In the genomic region with DNA sequence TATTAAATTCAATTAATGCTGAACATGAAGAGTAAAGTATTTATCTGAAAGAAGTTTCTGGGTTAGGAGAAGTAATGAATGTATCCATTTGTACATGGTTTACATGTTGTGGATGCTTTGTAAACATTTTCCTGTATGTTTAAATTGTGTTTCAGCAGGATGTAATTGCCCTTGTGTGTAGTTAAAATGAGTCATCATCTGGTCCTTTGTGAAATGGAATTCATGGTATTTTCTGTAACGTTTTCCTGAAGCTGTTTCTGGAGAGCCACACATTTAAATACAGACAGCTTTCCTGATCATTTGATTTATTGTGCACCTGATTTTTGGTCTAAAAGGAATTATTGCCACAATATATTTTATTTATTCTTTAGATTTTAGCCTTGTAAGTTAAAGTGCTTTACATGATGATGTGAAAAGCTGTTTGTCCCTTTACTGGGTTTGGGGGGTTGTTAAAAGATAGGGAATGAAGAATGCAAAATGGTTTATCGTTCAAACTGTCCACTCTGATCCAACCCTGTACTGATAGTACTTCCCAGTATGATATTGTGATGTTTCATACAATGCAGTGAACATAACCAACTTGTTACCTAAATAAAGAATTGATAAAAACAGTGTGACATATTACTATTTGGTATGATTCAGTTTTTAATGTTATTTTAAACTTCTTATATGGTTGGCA, we compare ENCODE assay signal across 10 cellular contexts. TPM values are rescaled to one million over a fixed set of nuclear protein-coding genes. Genes with fewer than 3 reads are reported as not detected.
A peak's percentile ranks its signal among the peaks of the same experiment; 100 is the strongest.
DNase-seq lines count a peak whose midpoint lies in the region; ATAC-seq and TF ChIP-seq lines count a peak whose summit lies in the region.
"Had no signal": no experiment of that assay in that cellular context is flagged by ENCODE, and none has a peak within 500 bp of the region (broad histone marks: within the 10 kb centered on the region; RNA-seq: fewer than 3 reads in every experiment).

No MANE protein-coding gene starts in this region.

- DNase-seq in COR-L47 (lab: John Stamatoyannopoulos, UW), result peak; percentile 9
- peak; percentile 32 for DNase-seq in HT-29 (ENCODE audit: low spot score)
- no peak for DNase-seq in WTC11 (ENCODE audit: low spot score)
- DNase-seq in iPS-NIHi11 (ENCODE audit: low spot score), result peak; percentile 53
- no peak for DNase-seq in activated CD4-positive, alpha-beta T cell treated with anti-CD3 and anti-CD28 coated beads, Interleukin-2, amount 10 ng/mL, durations not matched to agents 24 days and 14 days
- no peak for DNase-seq in left cardiac atrium
- DNase-seq in testis, result no peak
- DNase-seq: lower lobe of right lung; stimulated activated CD4-positive, alpha-beta T cell treated with anti-CD3 and anti-CD28 coated beads, Interleukin-4, amount 100 ng/mL, for 1 hour had no signal

- H3K4me1 Mint-ChIP-seq in WTC11, result peaks cover 51% of the 10 kb centered on the region
- peaks cover 16% of the 10 kb centered on the region for H3K4me1 Mint-ChIP-seq in activated CD4-positive, alpha-beta T cell treated with anti-CD3 and anti-CD28 coated beads, Interleukin-2, amount 10 ng/mL, durations not matched to agents 24 days and 14 days

- no peaks in the 10 kb centered on the region for H3K36me3 ChIP-seq in testis (ENCODE audit: low read depth, missing control alignments)

- peak overlapping the region; percentile 88; the same call in 1 of the 2 replicates for H3K27ac Mint-ChIP-seq in WTC11
- H3K27ac Mint-ChIP-seq in activated CD4-positive, alpha-beta T cell treated with anti-CD3 and anti-CD28 coated beads, Interleukin-2, amount 10 ng/mL, durations not matched to agents 24 days and 14 days, result no peak overlapping the region

- TF ChIP-seq POLR2A in testis (IDR thresholded peaks at IDR 0.05), result no peak

- intact Hi-C loops in activated CD4-positive, alpha-beta T cell treated with anti-CD3 and anti-CD28 coated beads, Interleukin-2, amount 10 ng/mL, durations not matched to agents 24 days and 14 days (cut with micrococcal nuclease), result no loop called here
- intact Hi-C loops in left cardiac atrium (cut with DNase I) (loop anchor here in 1 of 2 donors (10.0 kb wide), 1 partner anchor 149 kb away; no protein-coding TSS in a partner anchor), testis (cut with DNase I; ENCODE audit: low total_unique reads) (no loop called here)

- no peak overlapping the region for H3K4me3 Mint-ChIP-seq in WTC11
- H3K4me3 Mint-ChIP-seq in activated CD4-positive, alpha-beta T cell treated with anti-CD3 and anti-CD28 coated beads, Interleukin-2, amount 10 ng/mL, durations not matched to agents 24 days and 14 days, result no peak overlapping the region

- no peaks in the 10 kb centered on the region for H3K4me1 ChIP-seq in testis

- H3K4me3 ChIP-seq in testis, result no peak overlapping the region
- H3K4me3 ChIP-seq: lower lobe of right lung had no signal

- H3K27ac ChIP-seq in testis, result no peak overlapping the region
- H3K27ac ChIP-seq: lower lobe of right lung had no signal

- H3K36me3 Mint-ChIP-seq in WTC11, result no peaks in the 10 kb centered on the region
- H3K36me3 Mint-ChIP-seq in activated CD4-positive, alpha-beta T cell treated with anti-CD3 and anti-CD28 coated beads, Interleukin-2, amount 10 ng/mL, durations not matched to agents 24 days and 14 days (ENCODE audit: low read depth), result peaks cover 14% of the 10 kb centered on the region

- no peaks in the 10 kb centered on the region for H3K9me3 ChIP-seq in testis
- H3K9me3 ChIP-seq: lower lobe of right lung had no signal

- H3K27me3 Mint-ChIP-seq in WTC11 (ENCODE audit: low read depth), result no peaks in the 10 kb centered on the region
- no peaks in the 10 kb centered on the region for H3K27me3 Mint-ChIP-seq in activated CD4-positive, alpha-beta T cell treated with anti-CD3 and anti-CD28 coated beads, Interleukin-2, amount 10 ng/mL, durations not matched to agents 24 days and 14 days

- CTCF ChIA-PET in WTC11 (lab: Charles Lee), result interaction anchor here (0.6 to 1.9 kb wide), 12 partner anchors 12 to 961 kb away, joined by 3 to 12 read pairs (median 4); no protein-coding TSS in a partner anchor

- 34 to 47% methylated on average over 2 of the region's 2 CpGs for WGBS in testis, 2 donors

- no peaks in the 10 kb centered on the region for H3K27me3 ChIP-seq in testis

- ATAC-seq in WTC11 (peak; percentile 38; the same call in 1 of the 2 replicates), GM21717 (IDR thresholded peaks at IDR 0.05; ENCODE audit: unreplicated experiment) (no peak), left cardiac atrium (no peak)

- H3K9me3 Mint-ChIP-seq in WTC11, result no peaks in the 10 kb centered on the region
- H3K9me3 Mint-ChIP-seq in activated CD4-positive, alpha-beta T cell treated with anti-CD3 and anti-CD28 coated beads, Interleukin-2, amount 10 ng/mL, durations not matched to agents 24 days and 14 days, result no peaks in the 10 kb centered on the region

- TF ChIP-seq CTCF in WTC11 (IDR thresholded peaks at IDR 0.05) (no peak), testis (IDR thresholded peaks at IDR 0.05) (no peak)

- POLR2A ChIA-PET in WTC11 (lab: Charles Lee), result no interaction called here

TF ChIP-seq in WTC11, 78 proteins besides CTCF, POLR2A, EP300 and RAD21:
- TF ChIP-seq, protein P1, sequence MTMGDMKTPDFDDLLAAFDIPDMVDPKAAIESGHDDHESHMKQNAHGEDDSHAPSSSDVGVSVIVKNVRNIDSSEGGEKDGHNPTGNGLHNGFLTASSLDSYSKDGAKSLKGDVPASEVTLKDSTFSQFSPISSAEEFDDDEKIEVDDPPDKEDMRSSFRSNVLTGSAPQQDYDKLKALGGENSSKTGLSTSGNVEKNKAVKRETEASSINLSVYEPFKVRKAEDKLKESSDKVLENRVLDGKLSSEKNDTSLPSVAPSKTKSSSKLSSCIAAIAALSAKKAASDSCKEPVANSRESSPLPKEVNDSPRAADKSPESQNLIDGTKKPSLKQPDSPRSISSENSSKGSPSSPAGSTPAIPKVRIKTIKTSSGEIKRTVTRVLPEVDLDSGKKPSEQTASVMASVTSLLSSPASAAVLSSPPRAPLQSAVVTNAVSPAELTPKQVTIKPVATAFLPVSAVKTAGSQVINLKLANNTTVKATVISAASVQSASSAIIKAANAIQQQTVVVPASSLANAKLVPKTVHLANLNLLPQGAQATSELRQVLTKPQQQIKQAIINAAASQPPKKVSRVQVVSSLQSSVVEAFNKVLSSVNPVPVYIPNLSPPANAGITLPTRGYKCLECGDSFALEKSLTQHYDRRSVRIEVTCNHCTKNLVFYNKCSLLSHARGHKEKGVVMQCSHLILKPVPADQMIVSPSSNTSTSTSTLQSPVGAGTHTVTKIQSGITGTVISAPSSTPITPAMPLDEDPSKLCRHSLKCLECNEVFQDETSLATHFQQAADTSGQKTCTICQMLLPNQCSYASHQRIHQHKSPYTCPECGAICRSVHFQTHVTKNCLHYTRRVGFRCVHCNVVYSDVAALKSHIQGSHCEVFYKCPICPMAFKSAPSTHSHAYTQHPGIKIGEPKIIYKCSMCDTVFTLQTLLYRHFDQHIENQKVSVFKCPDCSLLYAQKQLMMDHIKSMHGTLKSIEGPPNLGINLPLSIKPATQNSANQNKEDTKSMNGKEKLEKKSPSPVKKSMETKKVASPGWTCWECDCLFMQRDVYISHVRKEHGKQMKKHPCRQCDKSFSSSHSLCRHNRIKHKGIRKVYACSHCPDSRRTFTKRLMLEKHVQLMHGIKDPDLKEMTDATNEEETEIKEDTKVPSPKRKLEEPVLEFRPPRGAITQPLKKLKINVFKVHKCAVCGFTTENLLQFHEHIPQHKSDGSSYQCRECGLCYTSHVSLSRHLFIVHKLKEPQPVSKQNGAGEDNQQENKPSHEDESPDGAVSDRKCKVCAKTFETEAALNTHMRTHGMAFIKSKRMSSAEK (CRISPR knock-in tag; IDR thresholded peaks at IDR 0.05; ENCODE audit: borderline replicate concordance), result no peak
- TF ChIP-seq, protein P2, sequence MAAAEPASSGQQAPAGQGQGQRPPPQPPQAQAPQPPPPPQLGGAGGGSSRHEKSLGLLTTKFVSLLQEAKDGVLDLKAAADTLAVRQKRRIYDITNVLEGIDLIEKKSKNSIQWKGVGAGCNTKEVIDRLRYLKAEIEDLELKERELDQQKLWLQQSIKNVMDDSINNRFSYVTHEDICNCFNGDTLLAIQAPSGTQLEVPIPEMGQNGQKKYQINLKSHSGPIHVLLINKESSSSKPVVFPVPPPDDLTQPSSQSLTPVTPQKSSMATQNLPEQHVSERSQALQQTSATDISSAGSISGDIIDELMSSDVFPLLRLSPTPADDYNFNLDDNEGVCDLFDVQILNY (CRISPR knock-in tag; IDR thresholded peaks at IDR 0.05), result no peak
- TF ChIP-seq ATF1 (CRISPR knock-in tag; IDR thresholded peaks at IDR 0.05) (no peak), NFATC4 (CRISPR knock-in tag; IDR thresholded peaks at IDR 0.05) (no peak), EMX1 (CRISPR knock-in tag; IDR thresholded peaks at IDR 0.05) (no peak)
- TF ChIP-seq, protein P3, sequence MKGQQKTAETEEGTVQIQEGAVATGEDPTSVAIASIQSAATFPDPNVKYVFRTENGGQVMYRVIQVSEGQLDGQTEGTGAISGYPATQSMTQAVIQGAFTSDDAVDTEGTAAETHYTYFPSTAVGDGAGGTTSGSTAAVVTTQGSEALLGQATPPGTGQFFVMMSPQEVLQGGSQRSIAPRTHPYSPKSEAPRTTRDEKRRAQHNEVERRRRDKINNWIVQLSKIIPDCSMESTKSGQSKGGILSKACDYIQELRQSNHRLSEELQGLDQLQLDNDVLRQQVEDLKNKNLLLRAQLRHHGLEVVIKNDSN (CRISPR knock-in tag; IDR thresholded peaks at IDR 0.05), result no peak
TF ChIP-seq in WTC11: peak in this region for 0.

RNA-seq across cellular contexts. Expression of a gene that starts 41.7 kb away (rescaled TPM):
- 0.18 and 0.81 TPM in 2 replicates for total RNA-seq in HT-29 (2014; rRNA removed; shearing (Covaris generic))
- total RNA-seq in WTC11 (2021) (0.11 to 0.15 TPM in 2 of 3 replicates, not detected in the other), left cardiac atrium (under 1 TPM in 1 of 2 donors, not detected in 1; 0.24 TPM), testis (1 to 10 TPM; 2.0 to 2.6 TPM)
- total RNA-seq in activated CD4-positive, alpha-beta T cell treated with anti-CD3 and anti-CD28 coated beads, Interleukin-2, amount 10 ng/mL, durations not matched to agents 24 days and 14 days, result not detected in 2 replicates
- 2.3 TPM for polyA plus RNA-seq in testis (ENCODE audit: insufficient read depth, low read depth, low replicate concordance)
- total RNA-seq: lower lobe of right lung had no signal

Comparison
In these comparisons a context has a peak if more than half of its experiments do, and no peak if none do; other contexts are left out.
1. DNase-seq: peak in COR-L47 (single experiment), HT-29 (single experiment) and iPS-NIHi11 (single experiment); none in WTC11 (single experiment), activated CD4-positive, alpha-beta T cell treated with anti-CD3 and anti-CD28 coated beads, Interleukin-2, amount 10 ng/mL, durations not matched to agents 24 days and 14 days (single experiment), left cardiac atrium (single experiment) and testis (single experiment).